Comparison of ENCODE assay signal across 1 cellular context in the genomic region with DNA sequence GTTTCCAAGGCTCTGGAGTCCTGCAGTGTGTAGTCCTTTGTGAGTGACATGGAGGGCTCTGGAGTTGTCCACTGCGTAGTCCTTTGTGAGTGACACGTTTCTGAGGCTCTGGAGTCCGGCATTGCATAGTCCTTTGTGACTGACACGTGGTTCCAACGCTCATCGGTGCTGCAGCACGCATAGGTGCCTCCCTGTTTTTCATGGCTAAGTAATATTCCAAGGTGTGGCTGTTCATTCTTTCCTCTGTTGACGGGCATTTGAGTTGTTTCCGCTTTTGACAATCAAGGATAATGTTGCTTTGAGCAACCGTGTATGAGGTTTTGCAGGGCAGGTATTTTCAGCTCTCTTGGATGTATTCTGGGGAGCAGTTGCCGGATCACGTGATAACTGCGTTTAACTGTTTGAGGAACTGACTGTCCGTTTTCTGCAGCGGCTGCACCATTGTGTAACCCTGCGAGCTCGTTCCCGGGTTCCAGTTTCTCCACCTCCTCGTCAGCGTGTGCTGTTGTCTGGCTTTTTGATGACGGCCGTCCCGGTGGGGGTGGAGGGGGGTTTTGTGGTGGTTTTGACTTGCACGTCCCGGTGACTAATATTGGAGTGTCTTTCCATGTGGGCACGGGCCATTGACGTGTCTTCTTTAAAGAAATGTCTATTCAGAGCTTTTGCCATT.
TF ChIP-seq lines count a peak whose summit lies in the region.

No MANE protein-coding gene starts in this region.

TF ChIP-seq in K562, 482 proteins besides CTCF, POLR2A, EP300 and RAD21 (continued from another document):
- peak; percentile 32; the same call in 1 of the 2 replicates for TF ChIP-seq USF2 (CRISPR knock-in tag; IDR thresholded peaks at IDR 0.05)
- TF ChIP-seq, protein P1, sequence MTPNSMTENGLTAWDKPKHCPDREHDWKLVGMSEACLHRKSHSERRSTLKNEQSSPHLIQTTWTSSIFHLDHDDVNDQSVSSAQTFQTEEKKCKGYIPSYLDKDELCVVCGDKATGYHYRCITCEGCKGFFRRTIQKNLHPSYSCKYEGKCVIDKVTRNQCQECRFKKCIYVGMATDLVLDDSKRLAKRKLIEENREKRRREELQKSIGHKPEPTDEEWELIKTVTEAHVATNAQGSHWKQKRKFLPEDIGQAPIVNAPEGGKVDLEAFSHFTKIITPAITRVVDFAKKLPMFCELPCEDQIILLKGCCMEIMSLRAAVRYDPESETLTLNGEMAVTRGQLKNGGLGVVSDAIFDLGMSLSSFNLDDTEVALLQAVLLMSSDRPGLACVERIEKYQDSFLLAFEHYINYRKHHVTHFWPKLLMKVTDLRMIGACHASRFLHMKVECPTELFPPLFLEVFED (CRISPR knock-in tag; conservative IDR thresholded peaks at IDR 0.05), result no peak
- TF ChIP-seq ZMIZ1 (IDR thresholded peaks at IDR 0.05; ENCODE audit: low read depth in 2 of 2, low read length in 2 of 2), result no peak
- TF ChIP-seq RAD51 (IDR thresholded peaks at IDR 0.05; ENCODE audit: borderline replicate concordance, low read depth), result peak; percentile 52; the same call in 1 of the 2 replicates
- TF ChIP-seq ILK (tag; IDR thresholded peaks at IDR 0.05; ENCODE audit: borderline replicate concordance, low read depth), result no peak
- TF ChIP-seq ESRRB (CRISPR knock-in tag; IDR thresholded peaks at IDR 0.05; ENCODE audit: borderline replicate concordance), result no peak
- TF ChIP-seq RFX7 (CRISPR knock-in tag; IDR thresholded peaks at IDR 0.05), result no peak
